ENCODE assay signal across 13 cellular contexts in genomic region chr13:88704600-88705275, GRCh38.
DNase-seq lines count a peak whose midpoint lies in the region; ATAC-seq and TF ChIP-seq lines count a peak whose summit lies in the region.
"Had no signal": no experiment of that assay in that cellular context is flagged by ENCODE, and none has a peak within 500 bp of the region (broad histone marks: within the 10 kb centered on the region; RNA-seq: fewer than 3 reads in every experiment).

No MANE protein-coding gene starts in this region.

- H3K14ac ChIP-seq in neuronal stem cell (ENCODE audit: low read length), result no peak overlapping the region

- H2BK15ac ChIP-seq in neuronal stem cell (ENCODE audit: low read length), result no peak overlapping the region

- no peak overlapping the region for H2BK12ac ChIP-seq in neuronal stem cell (ENCODE audit: low read length)

- no peak overlapping the region for H4K8ac ChIP-seq in neuronal stem cell (ENCODE audit: low read depth, low read length)

- H3K4me2 ChIP-seq in neuronal stem cell (ENCODE audit: insufficient read depth, low read length, poor library complexity, severe bottlenecking), result no peak overlapping the region

- H3K9ac ChIP-seq in mucosa of rectum (ENCODE audit: low read depth in 1 of 2, low read length in 2 of 2) (no peak overlapping the region), neuronal stem cell (ENCODE audit: low read depth, low read length, poor library complexity) (no peak overlapping the region)

- no peak overlapping the region for H2AK5ac ChIP-seq in neuronal stem cell (ENCODE audit: low read depth, low read length)

- H3K4me3 ChIP-seq in BE2C (ENCODE audit: low read depth, low read length) (0 out of 2 replicates have a peak overlapping the region, but pooled peaks have one; percentile 0), mucosa of rectum (ENCODE audit: low read length in 2 of 2) (peak overlapping the region; percentile 20 to 36), neuronal stem cell (ENCODE audit: low read length in 2 of 2) (no peak overlapping the region)
- H3K4me3 ChIP-seq: pancreas had no signal

- H3K4ac ChIP-seq in neuronal stem cell (ENCODE audit: low read length), result no peak overlapping the region

- DNase-seq in BE2C (no peak), HUDEP-2 (lab: John Stamatoyannopoulos, UW; ENCODE audit: unreplicated experiment in 76 of 76) (peak in 73 of 76 experiments; percentile 8 to 98 (median 69)), amniotic epithelial cell (ENCODE audit: low read depth) (peak; percentile 17), NCI-H69 (lab: John Stamatoyannopoulos, UW) (no peak), NCI-H1048 (lab: John Stamatoyannopoulos, UW) (no peak), neuronal stem cell (ENCODE audit: low spot score) (no peak)
- DNase-seq: CD4-positive, alpha-beta T cell; NCI-H1105 treated with DMSO at 0.1 percent for 48 hours; pancreas; T-helper 9 cell had no signal

- H3K18ac ChIP-seq in neuronal stem cell (ENCODE audit: low read length), result no peak overlapping the region

- H3K27me3 ChIP-seq in BE2C (no peaks in the 10 kb centered on the region), mucosa of rectum (ENCODE audit: control insufficient read depth in 2 of 2, insufficient read depth in 2 of 2, low read length in 2 of 2) (no peaks in the 10 kb centered on the region), neuronal stem cell (ENCODE audit: control insufficient read depth in 3 of 3, insufficient read depth in 3 of 3, low read depth in 1 of 3, low read length in 3 of 3) (no peaks in the 10 kb centered on the region)

- H4K91ac ChIP-seq in neuronal stem cell (ENCODE audit: low read depth, low read length, poor library complexity), result no peak overlapping the region

- no peak for TF ChIP-seq CTCF in BE2C (IDR thresholded peaks at IDR 0.05; ENCODE audit: low read depth, low read length)

- peaks cover 5% of the 10 kb centered on the region; the same call in 1 of the 2 replicates for H3K4me1 ChIP-seq in BE2C
- H3K4me1 ChIP-seq in mucosa of rectum (ENCODE audit: control insufficient read depth in 2 of 2, insufficient read depth in 2 of 2, low read length in 2 of 2), result no peaks in the 10 kb centered on the region
- no peaks in the 10 kb centered on the region for H3K4me1 ChIP-seq in neuronal stem cell (ENCODE audit: control insufficient read depth in 2 of 2, insufficient read depth in 1 of 2, low read depth in 1 of 2, low read length in 2 of 2)
- H3K4me1 ChIP-seq: pancreas had no signal

- no peak overlapping the region for H2AFZ ChIP-seq in neuronal stem cell (ENCODE audit: low read length)

- H3K27ac ChIP-seq in mucosa of rectum (ENCODE audit: low read depth in 2 of 2, low read length in 2 of 2), result no peak overlapping the region
- no peak overlapping the region for H3K27ac ChIP-seq in neuronal stem cell (replicated peaks; ENCODE audit: low read length)
- H3K27ac ChIP-seq: pancreas had no signal

- H3K79me1 ChIP-seq in neuronal stem cell (ENCODE audit: low read depth, low read length), result no peaks in the 10 kb centered on the region

- H3K9me3 ChIP-seq in BE2C (no peaks in the 10 kb centered on the region), mucosa of rectum (ENCODE audit: control insufficient read depth in 2 of 2, low read length in 2 of 2) (no peaks in the 10 kb centered on the region), neuronal stem cell (replicated peaks in 1 of 2; ENCODE audit: control insufficient read depth in 2 of 2, insufficient read depth in 1 of 2, low read depth in 1 of 2, low read length in 2 of 2) (no peaks in the 10 kb centered on the region)
- H3K9me3 ChIP-seq: pancreas had no signal

- H3K36me3 ChIP-seq in BE2C, result no peaks in the 10 kb centered on the region
- no peaks in the 10 kb centered on the region for H3K36me3 ChIP-seq in mucosa of rectum (ENCODE audit: control insufficient read depth in 2 of 2, insufficient read depth in 2 of 2, low read length in 2 of 2)
- no peaks in the 10 kb centered on the region for H3K36me3 ChIP-seq in neuronal stem cell (replicated peaks in 1 of 2; ENCODE audit: control insufficient read depth in 2 of 2, insufficient read depth in 2 of 2, low read length in 2 of 2)
- H3K36me3 ChIP-seq: pancreas had no signal

- WGBS in neuronal stem cell (ENCODE audit: extremely low coverage in 2 of 2, insufficient read length in 2 of 2, insufficient replicate concordance in 1 of 2), 2 donors, result no CpG with 5 or more reads among the region's 7 CpGs

- no peak overlapping the region for H2BK5ac ChIP-seq in neuronal stem cell (ENCODE audit: low read length)

- no peak overlapping the region for H2BK120ac ChIP-seq in neuronal stem cell (ENCODE audit: low read depth, low read length)

- ATAC-seq in HG02678 (IDR thresholded peaks at IDR 0.05; ENCODE audit: unreplicated experiment), result no peak
- ATAC-seq: esophagus mucosa had no signal

- no peak overlapping the region for H3K23ac ChIP-seq in neuronal stem cell (ENCODE audit: low read depth, low read length, poor library complexity)

Comparison
In these comparisons a context has a peak if more than half of its experiments do, and no peak if none do; other contexts are left out.
1. DNase-seq: peak in HUDEP-2 (73 of 76) and amniotic epithelial cell (single experiment); none in BE2C (single experiment), NCI-H69 (single experiment), NCI-H1048 (single experiment) and neuronal stem cell (single experiment).
2. H3K4me3 ChIP-seq: peak in BE2C (single experiment) and mucosa of rectum (2 of 2); none in neuronal stem cell (0 of 2).